11 cellular contexts compared by ENCODE assay signal in genomic region chr20:10924628-10925266, GRCh38.
DNase-seq lines count a peak whose midpoint lies in the region; ATAC-seq and TF ChIP-seq lines count a peak whose summit lies in the region.
"Had no signal": no experiment of that assay in that cellular context is flagged by ENCODE, and none has a peak within 500 bp of the region (broad histone marks: within the 10 kb centered on the region; RNA-seq: fewer than 3 reads in every experiment).

No MANE protein-coding gene starts in this region.

- no peaks in the 10 kb centered on the region for H3K36me3 ChIP-seq in breast epithelium
- no peaks in the 10 kb centered on the region for H3K36me3 ChIP-seq in mucosa of descending colon (ENCODE audit: low read depth)

- ATAC-seq in mucosa of descending colon (peak; percentile 19), GM19463 (IDR thresholded peaks at IDR 0.05; ENCODE audit: unreplicated experiment) (no peak)
- ATAC-seq: CD8-positive, alpha-beta T cell had no signal

- intact Hi-C loops in breast epithelium (cut with DNase I; ENCODE audit: low total_unique reads) (no loop called here), mucosa of descending colon (cut with DNase I, micrococcal nuclease) (no loop called here)

- H3K4me3 ChIP-seq in breast epithelium = no peak overlapping the region
- no peak overlapping the region for H3K4me3 ChIP-seq in mucosa of descending colon

- no peak for TF ChIP-seq POLR2A in breast epithelium (IDR thresholded peaks at IDR 0.05)

- H3K4me1 ChIP-seq in breast epithelium (no peaks in the 10 kb centered on the region), mucosa of descending colon (ENCODE audit: low read depth) (no peaks in the 10 kb centered on the region)

- H3K27me3 ChIP-seq in breast epithelium = no peaks in the 10 kb centered on the region

- H3K9me3 ChIP-seq in breast epithelium (no peaks in the 10 kb centered on the region), mucosa of descending colon (no peaks in the 10 kb centered on the region)

- H3K27ac ChIP-seq in breast epithelium = peak overlapping the region; percentile 14

- no peak for TF ChIP-seq CTCF in breast epithelium (IDR thresholded peaks at IDR 0.05)
- no peak for TF ChIP-seq CTCF in mucosa of descending colon (IDR thresholded peaks at IDR 0.05)

- DNase-seq in AG20443 (ENCODE audit: low spot score) = peak; percentile 68
- DNase-seq in NCI-H1436 (lab: John Stamatoyannopoulos, UW) = peak; percentile 7
- no peak for DNase-seq in breast epithelium (ENCODE audit: low spot score in 2 of 2)
- no peak for DNase-seq in mucosa of descending colon
- no peak for DNase-seq in globus pallidus (ENCODE audit: low spot score)
- no peak for DNase-seq in stimulated activated CD4-positive, alpha-beta T cell treated with anti-CD3 and anti-CD28 coated beads, Interleukin-2, amount 100 ng/mL, for 48 hours
- no peak for DNase-seq in stimulated activated CD4-positive, alpha-beta T cell treated with anti-CD3 and anti-CD28 coated beads, Interleukin-1b, Interleukin-23, amount 100 ng/mL, for 48 hours
- DNase-seq: CD8-positive, alpha-beta T cell; head of caudate nucleus; NCI-H82 had no signal

Comparison
In these comparisons a context has a peak if more than half of its experiments do, and no peak if none do; other contexts are left out.
1. DNase-seq: peak in AG20443 (single experiment) and NCI-H1436 (single experiment); none in breast epithelium (0 of 2), mucosa of descending colon (0 of 3), globus pallidus (single experiment), stimulated activated CD4-positive, alpha-beta T cell treated with anti-CD3 and anti-CD28 coated beads, Interleukin-2, amount 100 ng/mL, for 48 hours (0 of 2) and stimulated activated CD4-positive, alpha-beta T cell treated with anti-CD3 and anti-CD28 coated beads, Interleukin-1b, Interleukin-23, amount 100 ng/mL, for 48 hours (single experiment).